In genomic region chr20:23058240-23058639, GRCh38 we compare ENCODE assay signal across 1 cellular context.
TF ChIP-seq lines count a peak whose summit lies in the region.

No MANE protein-coding gene starts in this region.

TF ChIP-seq in H1, 55 proteins besides CTCF, POLR2A, EP300 and RAD21:
- TF ChIP-seq CREB1 (IDR thresholded peaks at IDR 0.05) (no peak), RFX5 (IDR thresholded peaks at IDR 0.05; ENCODE audit: borderline replicate concordance, low read depth, low read length) (no peak), TEAD4 (IDR thresholded peaks at IDR 0.05; ENCODE audit: low read depth, low read length) (no peak), SP4 (IDR thresholded peaks at IDR 0.05; ENCODE audit: low read length) (no peak), BRCA1 (IDR thresholded peaks at IDR 0.05; ENCODE audit: low read depth, low read length) (no peak), KDM1A (IDR thresholded peaks at IDR 0.05; ENCODE audit: borderline replicate concordance, low read length) (no peak), TCF12 (IDR thresholded peaks at IDR 0.05; ENCODE audit: low read depth, low read length) (no peak), SP1 (IDR thresholded peaks at IDR 0.05; ENCODE audit: low read depth, low read length) (no peak), BACH1 (IDR thresholded peaks at IDR 0.05; ENCODE audit: low read length) (no peak), SUZ12 (IDR thresholded peaks at IDR 0.05; ENCODE audit: low read length) (no peak), CBX8 (IDR thresholded peaks at IDR 0.05; ENCODE audit: borderline replicate concordance, low read depth, low read length) (no peak), PHF8 (conservative IDR thresholded peaks at IDR 0.05; ENCODE audit: low read depth, low read length) (no peak)
